1 cellular context compared by ENCODE assay signal in the genomic region with DNA sequence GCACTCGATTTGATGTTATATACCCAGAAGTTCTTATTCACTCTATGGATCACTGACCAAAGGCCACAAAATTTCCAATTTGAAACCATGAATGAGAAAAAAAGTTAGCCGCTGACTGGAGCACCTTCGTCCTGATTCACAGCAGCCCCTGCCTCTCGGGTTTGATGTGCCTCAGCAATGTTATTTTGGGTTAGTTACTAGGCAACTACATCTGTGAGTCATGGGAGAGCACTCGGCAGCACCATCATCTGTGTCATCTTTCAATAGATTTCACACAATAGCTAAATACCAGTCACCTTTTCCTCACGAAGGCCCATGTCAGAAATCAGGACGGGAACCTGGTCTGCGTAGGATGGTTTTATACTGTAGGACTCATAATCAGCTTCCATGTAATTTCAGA.
TF ChIP-seq lines count a peak whose summit lies in the region.

No MANE protein-coding gene starts in this region.

TF ChIP-seq in WTC11, 78 proteins besides CTCF, POLR2A, EP300 and RAD21 (continued from another document):
- TF ChIP-seq MXD4 (CRISPR knock-in tag; IDR thresholded peaks at IDR 0.05; ENCODE audit: borderline replicate concordance) (no peak), ZNF416 (CRISPR knock-in tag; IDR thresholded peaks at IDR 0.05) (no peak), KAT7 (CRISPR knock-in tag; IDR thresholded peaks at IDR 0.05; ENCODE audit: borderline replicate concordance) (no peak), CREM (CRISPR knock-in tag; IDR thresholded peaks at IDR 0.05) (no peak), SMAD3 (CRISPR knock-in tag; IDR thresholded peaks at IDR 0.05; ENCODE audit: borderline replicate concordance) (no peak), MYBL2 (CRISPR knock-in tag; IDR thresholded peaks at IDR 0.05) (no peak)
- TF ChIP-seq, protein P1, sequence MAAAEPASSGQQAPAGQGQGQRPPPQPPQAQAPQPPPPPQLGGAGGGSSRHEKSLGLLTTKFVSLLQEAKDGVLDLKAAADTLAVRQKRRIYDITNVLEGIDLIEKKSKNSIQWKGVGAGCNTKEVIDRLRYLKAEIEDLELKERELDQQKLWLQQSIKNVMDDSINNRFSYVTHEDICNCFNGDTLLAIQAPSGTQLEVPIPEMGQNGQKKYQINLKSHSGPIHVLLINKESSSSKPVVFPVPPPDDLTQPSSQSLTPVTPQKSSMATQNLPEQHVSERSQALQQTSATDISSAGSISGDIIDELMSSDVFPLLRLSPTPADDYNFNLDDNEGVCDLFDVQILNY (CRISPR knock-in tag; IDR thresholded peaks at IDR 0.05), result no peak
- TF ChIP-seq, protein P2, sequence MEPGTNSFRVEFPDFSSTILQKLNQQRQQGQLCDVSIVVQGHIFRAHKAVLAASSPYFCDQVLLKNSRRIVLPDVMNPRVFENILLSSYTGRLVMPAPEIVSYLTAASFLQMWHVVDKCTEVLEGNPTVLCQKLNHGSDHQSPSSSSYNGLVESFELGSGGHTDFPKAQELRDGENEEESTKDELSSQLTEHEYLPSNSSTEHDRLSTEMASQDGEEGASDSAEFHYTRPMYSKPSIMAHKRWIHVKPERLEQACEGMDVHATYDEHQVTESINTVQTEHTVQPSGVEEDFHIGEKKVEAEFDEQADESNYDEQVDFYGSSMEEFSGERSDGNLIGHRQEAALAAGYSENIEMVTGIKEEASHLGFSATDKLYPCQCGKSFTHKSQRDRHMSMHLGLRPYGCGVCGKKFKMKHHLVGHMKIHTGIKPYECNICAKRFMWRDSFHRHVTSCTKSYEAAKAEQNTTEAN (CRISPR knock-in tag; IDR thresholded peaks at IDR 0.05), result no peak
